ENCODE assay signal across 31 cellular contexts in genomic region chr5:97427235-97427634, GRCh38.
"Had no signal": no experiment of that assay in that cellular context is flagged by ENCODE, and none has a peak within 500 bp of the region (broad histone marks: within the 10 kb centered on the region; RNA-seq: fewer than 3 reads in every experiment).

No MANE protein-coding gene starts in this region.

- H3K9me3 Mint-ChIP-seq: activated naive CD4-positive, alpha-beta T cell treated with anti-CD3 and anti-CD28 coated beads, Interleukin-2, amount 50 U/mL, for 72 hours; activated T-helper 2 cell treated with anti-CD3 and anti-CD28 coated beads, Interferon-gamma antibody, Interleukin-2, Interleukin-4, amounts not matched to agents 10 μg/mL and 5 μg/mL and 100 μg/mL, durations not matched to agents 14 hours and 24 hours and 36 hours; nephron; stimulated activated naive CD8-positive, alpha-beta T cell treated with anti-CD3 and anti-CD28 coated beads, Interleukin-15, amount 100 ng/mL, for 72 hours had no signal

- H3K36me3 ChIP-seq: heart left ventricle, left ventricle myocardium inferior, neutrophil, pancreas, prostate gland, sigmoid colon, upper lobe of right lung had no signal

- ATAC-seq: activated CD8-positive, alpha-beta memory T cell treated with anti-CD3 and anti-CD28 coated beads, Interleukin-2, amount 10 ng/mL, durations not matched to agents 7 days and 5 days; activated CD8-positive, alpha-beta T cell treated with anti-CD3 and anti-CD28 coated beads, Interleukin-2, amount 10 ng/mL, durations not matched to agents 7 days and 5 days; activated naive CD4-positive, alpha-beta T cell treated with anti-CD3 and anti-CD28 coated beads, Interleukin-2, amount 50 U/mL, for 72 hours; heart left ventricle; mucosa of descending colon; pancreas; stimulated activated effector memory CD8-positive, alpha-beta T cell treated with anti-CD3 and anti-CD28 coated beads, Interleukin-12 subunit alpha, Interleukin-12 subunit beta, amount 100 ng/mL, for 72 hours; stimulated activated naive CD8-positive, alpha-beta T cell treated with anti-CD3 and anti-CD28 coated beads, Interleukin-15, amount 100 ng/mL, for 72 hours; T-helper 17 cell; upper lobe of right lung had no signal

- H3K27me3 Mint-ChIP-seq: activated CD8-positive, alpha-beta memory T cell treated with anti-CD3 and anti-CD28 coated beads, Interleukin-2, amount 10 ng/mL, durations not matched to agents 7 days and 5 days; stimulated activated naive CD8-positive, alpha-beta T cell treated with anti-CD3 and anti-CD28 coated beads, Interleukin-15, amount 100 ng/mL, for 72 hours had no signal

- H3K4me3 ChIP-seq: coronary artery, dorsolateral prefrontal cortex, heart left ventricle, left ventricle myocardium inferior, lung, mucosa of descending colon, pancreas, prostate gland, sigmoid colon, upper lobe of right lung had no signal

- H3K4me1 ChIP-seq: heart left ventricle, left ventricle myocardium inferior, pancreas, prostate gland, sigmoid colon, upper lobe of right lung had no signal

- H3K9me3 ChIP-seq: heart left ventricle, left ventricle myocardium inferior, mucosa of descending colon, neutrophil, pancreas, prostate gland, sigmoid colon, upper lobe of right lung had no signal

- H3K27me3 ChIP-seq: dorsolateral prefrontal cortex, heart left ventricle, neutrophil, pancreas, sigmoid colon, upper lobe of right lung had no signal

- DNase-seq: activated CD4-positive, alpha-beta T cell treated with anti-CD3 and anti-CD28 coated beads for 1 hour; activated CD4-positive, alpha-beta T cell treated with anti-CD3 and anti-CD28 coated beads, Interleukin-2, amount 50 U/mL, for 1 hour; activated CD8-positive, alpha-beta memory T cell treated with anti-CD3 and anti-CD28 coated beads, Interleukin-2, amount 10 ng/mL, durations not matched to agents 7 days and 5 days; activated CD8-positive, alpha-beta T cell treated with anti-CD3 and anti-CD28 coated beads, Interleukin-2, amount 10 ng/mL, durations not matched to agents 7 days and 5 days; activated naive CD4-positive, alpha-beta T cell; activated T-cell treated with anti-CD3 and anti-CD28 coated beads, Interleukin-2, amount 50 U/mL, for 48 hours; dorsolateral prefrontal cortex; effector memory CD4-positive, alpha-beta T cell; erythroblast; heart left ventricle; hypothalamus; left ventricle myocardium inferior; mucosa of descending colon; pancreas; retina; sigmoid colon; small intestine; stimulated activated CD4-positive, alpha-beta T cell treated with anti-CD3 and anti-CD28 coated beads, Interleukin-4, amount 100 ng/mL, for 24 hours; stimulated activated naive CD8-positive, alpha-beta T cell treated with anti-CD3 and anti-CD28 coated beads, Interleukin-15, amount 100 ng/mL, for 72 hours; substantia nigra; T-helper 17 cell; T1000; upper lobe of right lung had no signal

- H3K27ac Mint-ChIP-seq: activated CD8-positive, alpha-beta memory T cell treated with anti-CD3 and anti-CD28 coated beads, Interleukin-2, amount 10 ng/mL, durations not matched to agents 7 days and 5 days; activated CD8-positive, alpha-beta T cell treated with anti-CD3 and anti-CD28 coated beads, Interleukin-2, amount 10 ng/mL, durations not matched to agents 7 days and 5 days; activated naive CD4-positive, alpha-beta T cell treated with anti-CD3 and anti-CD28 coated beads, Interleukin-2, amount 50 U/mL, for 72 hours; activated T-helper 2 cell treated with anti-CD3 and anti-CD28 coated beads, Interferon-gamma antibody, Interleukin-2, Interleukin-4, amounts not matched to agents 10 μg/mL and 5 μg/mL and 100 μg/mL, durations not matched to agents 14 hours and 24 hours and 36 hours; nephron; stimulated activated effector memory CD8-positive, alpha-beta T cell treated with anti-CD3 and anti-CD28 coated beads, Interleukin-12 subunit alpha, Interleukin-12 subunit beta, amount 100 ng/mL, for 72 hours; stimulated activated naive CD8-positive, alpha-beta T cell treated with anti-CD3 and anti-CD28 coated beads, Interleukin-15, amount 100 ng/mL, for 72 hours; T-helper 17 cell had no signal

- H3K27ac ChIP-seq: coronary artery, dorsolateral prefrontal cortex, heart left ventricle, left ventricle myocardium inferior, neutrophil, pancreas, prostate gland, sigmoid colon, upper lobe of right lung had no signal

- H3K4me3 Mint-ChIP-seq: activated CD8-positive, alpha-beta memory T cell treated with anti-CD3 and anti-CD28 coated beads, Interleukin-2, amount 10 ng/mL, durations not matched to agents 7 days and 5 days; activated CD8-positive, alpha-beta T cell treated with anti-CD3 and anti-CD28 coated beads, Interleukin-2, amount 10 ng/mL, durations not matched to agents 7 days and 5 days; nephron; stimulated activated effector memory CD8-positive, alpha-beta T cell treated with anti-CD3 and anti-CD28 coated beads, Interleukin-12 subunit alpha, Interleukin-12 subunit beta, amount 100 ng/mL, for 72 hours; stimulated activated naive CD8-positive, alpha-beta T cell treated with anti-CD3 and anti-CD28 coated beads, Interleukin-15, amount 100 ng/mL, for 72 hours; T-helper 17 cell had no signal

- H3K36me3 Mint-ChIP-seq: activated CD8-positive, alpha-beta memory T cell treated with anti-CD3 and anti-CD28 coated beads, Interleukin-2, amount 10 ng/mL, durations not matched to agents 7 days and 5 days; activated naive CD4-positive, alpha-beta T cell treated with anti-CD3 and anti-CD28 coated beads, Interleukin-2, amount 50 U/mL, for 72 hours; stimulated activated effector memory CD8-positive, alpha-beta T cell treated with anti-CD3 and anti-CD28 coated beads, Interleukin-12 subunit alpha, Interleukin-12 subunit beta, amount 100 ng/mL, for 72 hours had no signal

- H3K4me1 Mint-ChIP-seq: activated CD8-positive, alpha-beta memory T cell treated with anti-CD3 and anti-CD28 coated beads, Interleukin-2, amount 10 ng/mL, durations not matched to agents 7 days and 5 days; nephron; stimulated activated effector memory CD8-positive, alpha-beta T cell treated with anti-CD3 and anti-CD28 coated beads, Interleukin-12 subunit alpha, Interleukin-12 subunit beta, amount 100 ng/mL, for 72 hours; stimulated activated naive CD8-positive, alpha-beta T cell treated with anti-CD3 and anti-CD28 coated beads, Interleukin-15, amount 100 ng/mL, for 72 hours; T-helper 17 cell had no signal
